ENCODE assay signal across 1 cellular context in the genomic region with DNA sequence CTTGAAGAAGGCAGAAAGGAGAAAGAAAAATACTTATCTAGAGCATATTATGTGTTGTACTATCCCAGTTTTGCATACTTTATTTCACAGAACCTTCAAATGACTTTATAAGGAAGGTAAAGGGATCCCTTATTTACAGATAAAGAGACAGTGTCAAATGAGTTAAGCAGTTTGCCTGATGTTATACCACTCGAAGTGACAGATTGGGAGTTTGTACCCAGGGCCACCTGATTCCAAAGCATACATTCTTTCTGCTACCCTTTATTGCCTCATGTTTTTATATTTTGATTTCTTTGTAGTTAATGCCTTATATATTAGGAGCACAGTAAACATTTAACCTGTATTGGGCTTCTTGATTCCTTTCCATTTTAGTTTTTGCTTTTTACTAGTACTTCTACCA.
TF ChIP-seq lines count a peak whose summit lies in the region.

No MANE protein-coding gene starts in this region.

TF ChIP-seq in SK-N-SH treated with all-trans-retinoic acid at 6 μM for 48 hours, 23 proteins besides CTCF, POLR2A, EP300 and RAD21 (continued from another document):
- TF ChIP-seq, protein P1, sequence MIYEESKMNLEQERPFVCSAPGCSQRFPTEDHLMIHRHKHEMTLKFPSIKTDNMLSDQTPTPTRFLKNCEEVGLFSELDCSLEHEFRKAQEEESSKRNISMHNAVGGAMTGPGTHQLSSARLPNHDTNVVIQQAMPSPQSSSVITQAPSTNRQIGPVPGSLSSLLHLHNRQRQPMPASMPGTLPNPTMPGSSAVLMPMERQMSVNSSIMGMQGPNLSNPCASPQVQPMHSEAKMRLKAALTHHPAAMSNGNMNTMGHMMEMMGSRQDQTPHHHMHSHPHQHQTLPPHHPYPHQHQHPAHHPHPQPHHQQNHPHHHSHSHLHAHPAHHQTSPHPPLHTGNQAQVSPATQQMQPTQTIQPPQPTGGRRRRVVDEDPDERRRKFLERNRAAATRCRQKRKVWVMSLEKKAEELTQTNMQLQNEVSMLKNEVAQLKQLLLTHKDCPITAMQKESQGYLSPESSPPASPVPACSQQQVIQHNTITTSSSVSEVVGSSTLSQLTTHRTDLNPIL (CRISPR knock-in tag; IDR thresholded peaks at IDR 0.05; ENCODE audit: low read depth) = no peak
- TF ChIP-seq OSR1 (CRISPR knock-in tag; IDR thresholded peaks at IDR 0.05) = no peak
- no peak for TF ChIP-seq TOX (CRISPR knock-in tag; IDR thresholded peaks at IDR 0.05; ENCODE audit: borderline replicate concordance)
- no peak for TF ChIP-seq BACH2 (CRISPR knock-in tag; IDR thresholded peaks at IDR 0.05; ENCODE audit: borderline replicate concordance)
- TF ChIP-seq ZNF8 (CRISPR knock-in tag; IDR thresholded peaks at IDR 0.05) = no peak
